Comparison of ENCODE assay signal across 16 cellular contexts in genomic region chr7:11786186-11786585, GRCh38. TPM values are rescaled to one million over a fixed set of nuclear protein-coding genes. Genes with fewer than 3 reads are reported as not detected.
DNase-seq lines count a peak whose midpoint lies in the region; ATAC-seq, FAIRE-seq and TF ChIP-seq lines count a peak whose summit lies in the region.
"Had no signal": no experiment of that assay in that cellular context is flagged by ENCODE, and none has a peak within 500 bp of the region (broad histone marks: within the 10 kb centered on the region; RNA-seq: fewer than 3 reads in every experiment).

No MANE protein-coding gene starts in this region.

- ATAC-seq in A549 (peak; percentile 64 to 81), GM21737 (IDR thresholded peaks at IDR 0.05; ENCODE audit: unreplicated experiment) (no peak), GM19035 (IDR thresholded peaks at IDR 0.05; ENCODE audit: unreplicated experiment) (no peak), GM18498 (IDR thresholded peaks at IDR 0.05; ENCODE audit: unreplicated experiment) (no peak)
- ATAC-seq: heart left ventricle had no signal

- H3K27me3 ChIP-seq in mammary epithelial cell (ENCODE audit: insufficient read depth, low read length) (no peaks in the 10 kb centered on the region), kidney epithelial cell (ENCODE audit: control insufficient read depth, insufficient read depth, low read length) (no peaks in the 10 kb centered on the region)
- H3K27me3 ChIP-seq: heart left ventricle, pancreas, SJSA1, tibial nerve had no signal

- dilution Hi-C loops in mammary epithelial cell (cut with HindIII; ENCODE audit: low sequenced_read_pairs): no loop called here

- peak; percentile 30 to 31; a peak in 3 of 5 replicates for TF ChIP-seq RAD21 in A549 (conservative IDR thresholded peaks at IDR 0.05 in 1 of 2, IDR thresholded peaks at IDR 0.05 in 1 of 2)

- TF ChIP-seq CTCF in A549 (IDR thresholded peaks at IDR 0.05) (no peak), LNCaP clone FGC (IDR thresholded peaks at IDR 0.05; ENCODE audit: control insufficient read depth, extremely low read depth, insufficient read depth) (no peak), mammary epithelial cell (conservative IDR thresholded peaks at IDR 0.05 in 1 of 2, IDR thresholded peaks at IDR 0.05 in 1 of 2; ENCODE audit: extremely low read depth in 1 of 2, insufficient read depth in 1 of 2, low read depth in 1 of 2, low read length in 2 of 2) (no peak), kidney epithelial cell (IDR thresholded peaks at IDR 0.05; ENCODE audit: insufficient read depth, low read length, poor library complexity, severe bottlenecking) (no peak)

- intact Hi-C loops in mammary epithelial cell (cut with micrococcal nuclease): no loop called here

- H3K4me3 ChIP-seq in A549 (peak overlapping the region; percentile 6; the same call in 1 of the 3 replicates), LNCaP clone FGC (ENCODE audit: low read depth, low read length) (no peak overlapping the region), mammary epithelial cell (replicated peaks in 1 of 3; ENCODE audit: insufficient read depth in 1 of 3, low read depth in 2 of 3, low read length in 3 of 3) (no peak overlapping the region), kidney epithelial cell (ENCODE audit: low read depth, low read length) (no peak overlapping the region)
- H3K4me3 ChIP-seq: heart left ventricle, pancreas, SJSA1, tibial nerve had no signal

- H3K9me3 ChIP-seq in A549: no peaks in the 10 kb centered on the region
- no peaks in the 10 kb centered on the region for H3K9me3 ChIP-seq in mammary epithelial cell (replicated peaks; ENCODE audit: insufficient read depth, low read length)
- H3K9me3 ChIP-seq: heart left ventricle, SJSA1, tibial nerve had no signal

- H3K79me2 ChIP-seq in mammary epithelial cell (ENCODE audit: insufficient read depth, low read length): no peaks in the 10 kb centered on the region

- peak; percentile 60 to 85; a peak in 3 of 5 replicates for TF ChIP-seq EP300 in A549 (IDR thresholded peaks at IDR 0.05)

- H3K4me1 ChIP-seq in A549 (peaks cover 66% of the 10 kb centered on the region), mammary epithelial cell (ENCODE audit: insufficient read depth, low read length) (no peaks in the 10 kb centered on the region)
- H3K4me1 ChIP-seq: heart left ventricle, pancreas, SJSA1 had no signal

- FAIRE-seq in A549 (lab: Jason Lieb, UNC): peak; percentile 92
- FAIRE-seq: D721Med, pancreas had no signal

- H3K4me2 ChIP-seq in A549 (peak overlapping the region; percentile 71), mammary epithelial cell (ENCODE audit: insufficient read depth, low read depth, low read length) (no peak overlapping the region)

- 10% methylated on average over 2 of the region's 2 CpGs for WGBS in A549 (ENCODE audit: missing lambda C conversion rate)
- WGBS in mammary epithelial cell (ENCODE audit: low coverage, missing lambda C conversion rate): 56% methylated on average over 2 of the region's 2 CpGs

- H2AFZ ChIP-seq in mammary epithelial cell (ENCODE audit: low read depth, low read length): no peak overlapping the region

- no peak for TF ChIP-seq POLR2A in A549 (IDR thresholded peaks at IDR 0.05; ENCODE audit: low read length)

- no TSS peak for BruUV-seq in mammary epithelial cell (replicated peaks; lab: Mats Ljungman, UMichigan)

- in situ Hi-C loops in mammary epithelial cell (cut with MboI; ENCODE audit: low sequenced_read_pairs in 2 of 2): no loop called here

- DNase-seq in A549 (ENCODE audit: low read depth in 1 of 2, low spot score in 1 of 2): peak; percentile 18 to 90
- peak; percentile 32 for DNase-seq in LNCaP clone FGC (ENCODE audit: low read depth)
- peak; percentile 20 for DNase-seq in mammary epithelial cell
- DNase-seq in kidney epithelial cell (ENCODE audit: low read depth): peak; percentile 72
- no peak for DNase-seq in cerebellar nuclear complex (lab: John Stamatoyannopoulos, UW)
- DNase-seq: ACHN; effector CD4-positive, alpha-beta T cell; H9; heart left ventricle; pancreas had no signal

- POLR2A ChIA-PET in A549 (lab: Yijun Ruan, JAX): no interaction called here

- H3K36me3 ChIP-seq in mammary epithelial cell (ENCODE audit: insufficient read depth, low read length) (no peaks in the 10 kb centered on the region), kidney epithelial cell (ENCODE audit: control insufficient read depth, insufficient read depth, low read length) (no peaks in the 10 kb centered on the region)
- H3K36me3 ChIP-seq: heart left ventricle, pancreas, SJSA1, tibial nerve had no signal

- CTCF ChIA-PET in A549 (lab: Yijun Ruan, JAX): no interaction called here
- CTCF ChIA-PET in mammary epithelial cell (lab: Charles Lee; ENCODE audit: low non-redundant PET): no interaction called here

- peak overlapping the region; percentile 80 to 84 for H3K27ac ChIP-seq in A549
- H3K27ac ChIP-seq in mammary epithelial cell (ENCODE audit: insufficient read depth, low read depth, low read length): no peak overlapping the region
- H3K27ac ChIP-seq: heart left ventricle, pancreas, SJSA1, tibial nerve had no signal

- H4K20me1 ChIP-seq in mammary epithelial cell (ENCODE audit: insufficient read depth, low read length): no peaks in the 10 kb centered on the region

- no peak overlapping the region for H3K9ac ChIP-seq in mammary epithelial cell (ENCODE audit: insufficient read depth, low read length)

TF ChIP-seq in A549, 52 proteins besides CTCF, POLR2A, EP300 and RAD21 (continues in another document):
- no peak for TF ChIP-seq HMGXB4 (CRISPR knock-in tag; IDR thresholded peaks at IDR 0.05; ENCODE audit: borderline replicate concordance)
- no peak for TF ChIP-seq ZSCAN20 (CRISPR knock-in tag; IDR thresholded peaks at IDR 0.05)
- no peak for TF ChIP-seq MAFK (IDR thresholded peaks at IDR 0.05; ENCODE audit: partially characterized antibody)
- TF ChIP-seq CBX2 (IDR thresholded peaks at IDR 0.05; ENCODE audit: borderline replicate concordance, low read depth): no peak
- no peak for TF ChIP-seq CHD4 (IDR thresholded peaks at IDR 0.05; ENCODE audit: borderline replicate concordance)
- TF ChIP-seq HES2 (IDR thresholded peaks at IDR 0.05): 0 out of 2 replicates have a peak, but pooled peaks have one; percentile 22
- TF ChIP-seq EHF (CRISPR knock-in tag; IDR thresholded peaks at IDR 0.05): no peak
- no peak for TF ChIP-seq CHD2 (IDR thresholded peaks at IDR 0.05; ENCODE audit: low read length, partially characterized antibody)
- TF ChIP-seq HEYL (CRISPR knock-in tag; IDR thresholded peaks at IDR 0.05): no peak
- no peak for TF ChIP-seq ZNF302 (CRISPR knock-in tag; IDR thresholded peaks at IDR 0.05)
- TF ChIP-seq GATA3 (IDR thresholded peaks at IDR 0.05; ENCODE audit: borderline replicate concordance): peak; percentile 96
- peak; percentile 73 to 80 for TF ChIP-seq JUN (IDR thresholded peaks at IDR 0.05)
- no peak for TF ChIP-seq EHMT2 (IDR thresholded peaks at IDR 0.05; ENCODE audit: low read depth)
- TF ChIP-seq ZFP36 (IDR thresholded peaks at IDR 0.05; ENCODE audit: borderline replicate concordance, partially characterized antibody): no peak
- TF ChIP-seq SMC3 (IDR thresholded peaks at IDR 0.05): 0 out of 3 replicates have a peak, but pooled peaks have one; percentile 9
- TF ChIP-seq TP53 (CRISPR knock-in tag; IDR thresholded peaks at IDR 0.05): no peak
- peak in 1 of 2 experiments; percentile 80; a peak in 2 of 4 replicates for TF ChIP-seq CEBPB (IDR thresholded peaks at IDR 0.05)
- TF ChIP-seq RFX5 (IDR thresholded peaks at IDR 0.05): no peak
- TF ChIP-seq USF2 (IDR thresholded peaks at IDR 0.05): no peak
- no peak for TF ChIP-seq RNF2 (IDR thresholded peaks at IDR 0.05; ENCODE audit: borderline replicate concordance, low read depth)
- no peak for TF ChIP-seq MYC (IDR thresholded peaks at IDR 0.05; ENCODE audit: borderline replicate concordance, low read length)
- TF ChIP-seq JUNB (IDR thresholded peaks at IDR 0.05): no peak
- TF ChIP-seq HOXB13 (CRISPR knock-in tag; IDR thresholded peaks at IDR 0.05; ENCODE audit: low read depth): no peak

RNA-seq across cellular contexts. Expression of gene THSD7A, which starts 45.8 kb away (rescaled TPM):
- polyA plus RNA-seq in A549 (2011; rRNA removed) (11.8 and 12.9 TPM in 2 replicates), A549 (2017; fragmentation: RNase III; extraction: RNeasy Plus Mini Kit Qiagen cat#74134 plus additional on column Dnase treatment) (4.2 to 5.7 TPM (median 5.4 TPM) in 3 replicates), mammary epithelial cell (not detected)
- polyA plus RNA-seq in A549 (2012; cell fraction: cytosol; rRNA removed): 1.1 and 1.4 TPM in 2 replicates
- polyA plus RNA-seq in A549 (2012; cell fraction: nucleus; rRNA removed): 1.6 and 3.0 TPM in 2 replicates
- polyA minus RNA-seq in A549 (2011; rRNA and poly(A)+ RNA removed): 30.6 and 40.2 TPM in 2 replicates
- total RNA-seq in mammary epithelial cell (not detected), kidney epithelial cell (26.2 and 27.3 TPM in 2 replicates)
- not detected for polyA minus RNA-seq in mammary epithelial cell
- total RNA-seq: SJSA1 had no signal

Comparison
In these comparisons a context has a peak if more than half of its experiments do, and no peak if none do; other contexts are left out.
1. ATAC-seq: peak in A549 (2 of 2); none in GM21737 (single experiment), GM19035 (single experiment) and GM18498 (single experiment).
2. DNase-seq: peak in A549 (2 of 2), LNCaP clone FGC (single experiment), mammary epithelial cell (single experiment) and kidney epithelial cell (single experiment); none in cerebellar nuclear complex (0 of 2).
3. RNA of gene THSD7A, which starts 45.8 kb away (total RNA-seq): 26.2 to 27.3 TPM in kidney epithelial cell; not detected in mammary epithelial cell; every median in the first group is over 10 times any median in the second.